Comparison of ENCODE assay signal across 1 cellular context in genomic region chr20:61959301-61959700, GRCh38.
TF ChIP-seq lines count a peak whose summit lies in the region.

No MANE protein-coding gene starts in this region.

TF ChIP-seq in K562, 482 proteins besides CTCF, POLR2A, EP300 and RAD21 (continued from another document):
- no peak for TF ChIP-seq TRIM25 (IDR thresholded peaks at IDR 0.05; ENCODE audit: borderline replicate concordance)
- TF ChIP-seq EWSR1 (IDR thresholded peaks at IDR 0.05; ENCODE audit: borderline replicate concordance, low read depth, partially characterized antibody): no peak
- no peak for TF ChIP-seq KLF6 (CRISPR knock-in tag; IDR thresholded peaks at IDR 0.05; ENCODE audit: borderline replicate concordance)
- TF ChIP-seq ZNF668 (CRISPR knock-in tag; IDR thresholded peaks at IDR 0.05): no peak
- no peak for TF ChIP-seq NRF1 (conservative IDR thresholded peaks at IDR 0.05 in 1 of 2, IDR thresholded peaks at IDR 0.05 in 1 of 2)
- no peak for TF ChIP-seq PHB (CRISPR knock-in tag; IDR thresholded peaks at IDR 0.05)
- peak; percentile 35 for TF ChIP-seq SP2 (IDR thresholded peaks at IDR 0.05; ENCODE audit: extremely low read depth, low read depth, low read length, poor library complexity, severe bottlenecking)
- no peak for TF ChIP-seq KAT8 (IDR thresholded peaks at IDR 0.05; ENCODE audit: low read depth)
- TF ChIP-seq GABPB1 (CRISPR knock-in tag; IDR thresholded peaks at IDR 0.05): no peak
- no peak for TF ChIP-seq ARNT (IDR thresholded peaks at IDR 0.05)
- TF ChIP-seq RNF219 (CRISPR knock-in tag; IDR thresholded peaks at IDR 0.05): no peak
- no peak for TF ChIP-seq NFXL1 (CRISPR knock-in tag; IDR thresholded peaks at IDR 0.05)
- TF ChIP-seq ZFPM2 (CRISPR knock-in tag; IDR thresholded peaks at IDR 0.05): no peak
- peak; percentile 93 for TF ChIP-seq PKNOX1 (IDR thresholded peaks at IDR 0.05)
- TF ChIP-seq ASH1L (IDR thresholded peaks at IDR 0.05; ENCODE audit: borderline replicate concordance, low read depth, partially characterized antibody): peak; percentile 26
